In genomic region chr9:121704281-121704680, GRCh38 we compare ENCODE assay signal across 18 cellular contexts. TPM values are rescaled to one million over a fixed set of nuclear protein-coding genes. Genes with fewer than 3 reads are reported as not detected.
A peak's percentile ranks its signal among the peaks of the same experiment; 100 is the strongest.
DNase-seq lines count a peak whose midpoint lies in the region; ATAC-seq and TF ChIP-seq lines count a peak whose summit lies in the region.
"Had no signal": no experiment of that assay in that cellular context is flagged by ENCODE, and none has a peak within 500 bp of the region (broad histone marks: within the 10 kb centered on the region; RNA-seq: fewer than 3 reads in every experiment).

No MANE protein-coding gene starts in this region.

- ATAC-seq in esophagus mucosa (peak; percentile 6), HG03196 (IDR thresholded peaks at IDR 0.05; ENCODE audit: unreplicated experiment) (no peak), HG02678 (IDR thresholded peaks at IDR 0.05; ENCODE audit: unreplicated experiment) (no peak)
- ATAC-seq: GM23338, HepG2 had no signal

- TF ChIP-seq EP300 in esophagus muscularis mucosa (IDR thresholded peaks at IDR 0.05) = no peak

- in situ Hi-C loops in mammary epithelial cell (cut with MboI; ENCODE audit: low sequenced_read_pairs in 2 of 2) = no loop called here

- no peaks in the 10 kb centered on the region for H4K20me1 ChIP-seq in mammary epithelial cell (ENCODE audit: insufficient read depth, low read length)

- POLR2A ChIA-PET in RWPE1 (lab: Yijun Ruan, JAX; ENCODE audit: low non-redundant PET) = no interaction called here

- H3K9me3 ChIP-seq in mammary epithelial cell (replicated peaks; ENCODE audit: insufficient read depth, low read length) (no peaks in the 10 kb centered on the region), esophagus muscularis mucosa (no peaks in the 10 kb centered on the region)
- H3K9me3 ChIP-seq: BE2C had no signal

- H3K4me3 ChIP-seq in mammary epithelial cell (replicated peaks in 1 of 3; ENCODE audit: insufficient read depth in 1 of 3, low read depth in 2 of 3, low read length in 3 of 3) = peak overlapping the region in 2 of 3 experiments; percentile 8 to 16
- H3K4me3 ChIP-seq in esophagus muscularis mucosa = no peak overlapping the region
- H3K4me3 ChIP-seq: GM23338 had no signal

- TF ChIP-seq POLR2A in esophagus muscularis mucosa (IDR thresholded peaks at IDR 0.05; ENCODE audit: low read depth) = no peak

- BruUV-seq in mammary epithelial cell (replicated peaks; lab: Mats Ljungman, UMichigan) = no TSS peak

- dilution Hi-C loops in mammary epithelial cell (cut with HindIII; ENCODE audit: low sequenced_read_pairs) = no loop called here

- peak overlapping the region; percentile 56 for H3K27ac ChIP-seq in RWPE1
- H3K27ac ChIP-seq in mammary epithelial cell (ENCODE audit: insufficient read depth, low read depth, low read length) = peak overlapping the region; percentile 79
- no peak overlapping the region for H3K27ac ChIP-seq in esophagus muscularis mucosa (replicated peaks in 1 of 4)
- H3K27ac ChIP-seq: C4-2B had no signal

- no peaks in the 10 kb centered on the region for H3K36me3 ChIP-seq in mammary epithelial cell (ENCODE audit: insufficient read depth, low read length)
- peaks cover 0 to 3% (median 0%) of the 10 kb centered on the region in 4 donors for H3K36me3 ChIP-seq in esophagus muscularis mucosa
- H3K36me3 ChIP-seq: BE2C had no signal

- H3K79me2 ChIP-seq in mammary epithelial cell (ENCODE audit: insufficient read depth, low read length) = peaks cover 95% of the 10 kb centered on the region

- WGBS in mammary epithelial cell (ENCODE audit: low coverage, missing lambda C conversion rate) = 2% methylated on average over 3 of the region's 3 CpGs
- 74% methylated on average over 3 of the region's 3 CpGs for WGBS in esophagus muscularis mucosa

- peak overlapping the region; percentile 99 for H3K4me2 ChIP-seq in mammary epithelial cell (ENCODE audit: insufficient read depth, low read depth, low read length)
- H3K4me2 ChIP-seq: GM23338 had no signal

- no peak overlapping the region for H2AFZ ChIP-seq in mammary epithelial cell (ENCODE audit: low read depth, low read length)
- H2AFZ ChIP-seq: GM23338 had no signal

- CTCF ChIA-PET in RWPE1 (lab: Yijun Ruan, JAX) (interaction anchor here (0.6 to 2.1 kb wide), 4 partner anchors 10 to 158 kb away, joined by 3 to 7 read pairs (median 4); no protein-coding TSS in a partner anchor), mammary epithelial cell (lab: Charles Lee; ENCODE audit: low non-redundant PET) (interaction anchor here (0.6 kb wide), 1 partner anchor 31 kb away, joined by 4 read pairs; no protein-coding TSS in a partner anchor)

- TF ChIP-seq CTCF in RWPE1 (conservative IDR thresholded peaks at IDR 0.05; ENCODE audit: low read depth) (no peak), mammary epithelial cell (conservative IDR thresholded peaks at IDR 0.05 in 1 of 2, IDR thresholded peaks at IDR 0.05 in 1 of 2; ENCODE audit: extremely low read depth in 1 of 2, insufficient read depth in 1 of 2, low read depth in 1 of 2, low read length in 2 of 2) (no peak), esophagus muscularis mucosa (IDR thresholded peaks at IDR 0.05) (no peak)

- H3K4me1 ChIP-seq in mammary epithelial cell (ENCODE audit: insufficient read depth, low read length) (peaks cover 84% of the 10 kb centered on the region), esophagus muscularis mucosa (peaks cover 38 to 86% (median 47%) of the 10 kb centered on the region in 4 donors)

- H3K27me3 ChIP-seq in mammary epithelial cell (ENCODE audit: insufficient read depth, low read length) (no peaks in the 10 kb centered on the region), esophagus muscularis mucosa (no peaks in the 10 kb centered on the region)
- H3K27me3 ChIP-seq: BE2C had no signal

- H3K9ac ChIP-seq in mammary epithelial cell (ENCODE audit: insufficient read depth, low read length) = peak overlapping the region; percentile 17

- DNase-seq in RWPE1 (ENCODE audit: low spot score) (no peak), mammary epithelial cell (peak; percentile 71), esophagus muscularis mucosa (ENCODE audit: extremely low spot score) (no peak), anterior cingulate cortex (lab: John Stamatoyannopoulos, UW) (no peak)
- DNase-seq: ACHN; BE2C; CD4-positive, alpha-beta T cell; DMS153; DMS79; GDM1; HCEC 1CT had no signal

- intact Hi-C loops in mammary epithelial cell (cut with micrococcal nuclease) = loop anchor here (5.0 kb wide), 2 partner anchors 158 to 388 kb away; partner anchors contain the start of gene TTLL11
- intact Hi-C loops in esophagus muscularis mucosa (cut with DNase I) = no loop called here

RNA-seq across cellular contexts. Expression of gene DAB2IP, which starts 52.8 kb away (rescaled TPM):
- 100 to 1,000 TPM in 1 of 2 donors, 10 to 100 TPM in 1; 78.4 to 103 TPM for total RNA-seq in mammary epithelial cell
- polyA plus RNA-seq in mammary epithelial cell = 60.0 TPM
- 122 TPM for polyA minus RNA-seq in mammary epithelial cell
- 46.0 TPM for total RNA-seq in esophagus mucosa
- total RNA-seq in esophagus muscularis mucosa = 100 to 1,000 TPM in 1 of 4 donors, 10 to 100 TPM in 3; 41.7 to 102 (median 62.4) TPM
- polyA plus RNA-seq: IgD-negative memory B cell had no signal

Comparison
In these comparisons a context has a peak if more than half of its experiments do, and no peak if none do; other contexts are left out.
1. H3K27ac ChIP-seq: peak in RWPE1 (single experiment) and mammary epithelial cell (single experiment); none in esophagus muscularis mucosa (0 of 4).
2. H3K4me3 ChIP-seq: peak in mammary epithelial cell (2 of 3); none in esophagus muscularis mucosa (0 of 4).